ENCODE assay signal across 1 cellular context in the genomic region with DNA sequence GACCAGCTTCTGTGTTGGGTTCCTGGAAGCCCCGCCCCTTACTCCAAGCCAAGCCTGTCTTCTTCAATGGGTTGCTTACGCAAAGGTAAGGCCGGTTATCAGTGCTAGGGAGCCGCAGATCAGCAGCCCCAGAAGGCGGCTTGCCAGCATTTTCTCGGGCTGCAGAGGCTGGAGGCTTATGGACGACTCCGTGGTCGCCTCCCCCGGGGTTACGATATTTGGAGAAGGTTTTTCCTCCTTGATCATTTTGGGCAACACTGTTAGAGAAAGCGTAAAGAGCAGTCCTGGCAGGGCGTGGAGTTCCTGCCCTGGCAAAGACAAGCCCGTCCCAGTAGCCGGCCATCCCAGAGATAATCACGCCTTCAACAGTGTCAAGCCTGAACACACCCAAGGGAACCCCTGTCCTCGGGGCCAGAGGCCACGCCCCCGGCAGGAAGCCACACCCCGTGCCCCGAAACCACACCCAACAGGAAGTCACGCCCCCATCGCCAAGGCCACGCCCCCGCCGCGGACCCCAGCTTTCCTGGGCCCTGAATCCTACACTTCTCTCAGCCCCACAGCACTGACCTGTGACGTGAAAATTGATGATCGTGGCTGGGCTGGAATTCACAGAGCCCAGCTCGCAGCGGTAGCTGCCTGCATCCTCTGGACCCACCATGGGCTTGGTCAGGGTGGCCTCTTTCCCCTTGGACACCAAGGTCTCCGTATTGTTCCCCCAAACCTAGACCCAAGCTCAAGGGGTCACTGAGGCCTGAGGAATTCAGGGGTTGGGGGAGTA.
TF ChIP-seq lines count a peak whose summit lies in the region.

No MANE protein-coding gene starts in this region.

TF ChIP-seq in IMR-90, 13 proteins besides CTCF, POLR2A, EP300 and RAD21:
- TF ChIP-seq RCOR1 (IDR thresholded peaks at IDR 0.05; ENCODE audit: insufficient replicate concordance, low read length) (no peak), RFX5 (IDR thresholded peaks at IDR 0.05; ENCODE audit: low read depth, low read length) (no peak), MXI1 (IDR thresholded peaks at IDR 0.05; ENCODE audit: borderline replicate concordance, low read depth, low read length) (no peak), BHLHE40 (IDR thresholded peaks at IDR 0.05; ENCODE audit: low read depth, low read length) (no peak), MAFK (IDR thresholded peaks at IDR 0.05; ENCODE audit: low read depth, low read length) (no peak), SMC3 (IDR thresholded peaks at IDR 0.05; ENCODE audit: low read depth, low read length) (no peak), FOS (IDR thresholded peaks at IDR 0.05; ENCODE audit: low read depth, low read length) (no peak), CHD1 (IDR thresholded peaks at IDR 0.05; ENCODE audit: low read depth, low read length) (no peak), CEBPB (IDR thresholded peaks at IDR 0.05; ENCODE audit: low read depth, low read length) (no peak), MAZ (IDR thresholded peaks at IDR 0.05; ENCODE audit: borderline replicate concordance, low read depth, low read length) (no peak)
- TF ChIP-seq, protein P1, sequence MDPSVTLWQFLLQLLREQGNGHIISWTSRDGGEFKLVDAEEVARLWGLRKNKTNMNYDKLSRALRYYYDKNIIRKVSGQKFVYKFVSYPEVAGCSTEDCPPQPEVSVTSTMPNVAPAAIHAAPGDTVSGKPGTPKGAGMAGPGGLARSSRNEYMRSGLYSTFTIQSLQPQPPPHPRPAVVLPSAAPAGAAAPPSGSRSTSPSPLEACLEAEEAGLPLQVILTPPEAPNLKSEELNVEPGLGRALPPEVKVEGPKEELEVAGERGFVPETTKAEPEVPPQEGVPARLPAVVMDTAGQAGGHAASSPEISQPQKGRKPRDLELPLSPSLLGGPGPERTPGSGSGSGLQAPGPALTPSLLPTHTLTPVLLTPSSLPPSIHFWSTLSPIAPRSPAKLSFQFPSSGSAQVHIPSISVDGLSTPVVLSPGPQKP (IDR thresholded peaks at IDR 0.05; ENCODE audit: borderline replicate concordance, low read depth, low read length): no peak
- TF ChIP-seq, protein P2, sequence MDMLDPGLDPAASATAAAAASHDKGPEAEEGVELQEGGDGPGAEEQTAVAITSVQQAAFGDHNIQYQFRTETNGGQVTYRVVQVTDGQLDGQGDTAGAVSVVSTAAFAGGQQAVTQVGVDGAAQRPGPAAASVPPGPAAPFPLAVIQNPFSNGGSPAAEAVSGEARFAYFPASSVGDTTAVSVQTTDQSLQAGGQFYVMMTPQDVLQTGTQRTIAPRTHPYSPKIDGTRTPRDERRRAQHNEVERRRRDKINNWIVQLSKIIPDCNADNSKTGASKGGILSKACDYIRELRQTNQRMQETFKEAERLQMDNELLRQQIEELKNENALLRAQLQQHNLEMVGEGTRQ (IDR thresholded peaks at IDR 0.05; ENCODE audit: low read depth, low read length): no peak
